ENCODE assay signal across 1 cellular context in the genomic region with DNA sequence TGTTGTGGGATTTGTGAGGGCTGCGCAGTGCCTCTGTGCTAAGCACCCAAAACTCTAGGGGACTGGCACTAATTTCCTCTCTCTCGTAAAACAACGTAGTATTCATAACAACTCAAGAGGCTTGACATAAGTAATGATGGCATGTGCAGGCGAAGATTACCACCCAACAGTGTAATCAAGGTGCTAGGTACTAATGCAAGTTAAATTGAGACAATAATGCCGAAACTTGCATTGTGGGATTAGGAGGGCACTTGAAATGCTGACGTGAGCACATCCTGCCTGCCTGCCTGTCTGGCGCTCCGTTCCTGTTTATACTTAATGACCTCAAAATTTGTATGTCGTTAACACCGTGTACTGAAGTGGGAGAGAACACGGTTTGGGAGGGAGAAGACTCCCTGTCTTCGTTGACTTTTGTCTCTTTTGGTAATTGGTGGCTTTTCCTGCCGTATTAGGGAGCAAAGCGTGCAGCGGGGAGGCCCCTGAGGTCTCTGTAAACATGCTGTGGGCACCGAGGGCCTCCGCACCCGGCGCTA.
TF ChIP-seq lines count a peak whose summit lies in the region.

No MANE protein-coding gene starts in this region.

TF ChIP-seq in GM23338, 12 proteins besides CTCF, POLR2A, EP300 and RAD21 (continued from another document):
- TF ChIP-seq, protein P1, sequence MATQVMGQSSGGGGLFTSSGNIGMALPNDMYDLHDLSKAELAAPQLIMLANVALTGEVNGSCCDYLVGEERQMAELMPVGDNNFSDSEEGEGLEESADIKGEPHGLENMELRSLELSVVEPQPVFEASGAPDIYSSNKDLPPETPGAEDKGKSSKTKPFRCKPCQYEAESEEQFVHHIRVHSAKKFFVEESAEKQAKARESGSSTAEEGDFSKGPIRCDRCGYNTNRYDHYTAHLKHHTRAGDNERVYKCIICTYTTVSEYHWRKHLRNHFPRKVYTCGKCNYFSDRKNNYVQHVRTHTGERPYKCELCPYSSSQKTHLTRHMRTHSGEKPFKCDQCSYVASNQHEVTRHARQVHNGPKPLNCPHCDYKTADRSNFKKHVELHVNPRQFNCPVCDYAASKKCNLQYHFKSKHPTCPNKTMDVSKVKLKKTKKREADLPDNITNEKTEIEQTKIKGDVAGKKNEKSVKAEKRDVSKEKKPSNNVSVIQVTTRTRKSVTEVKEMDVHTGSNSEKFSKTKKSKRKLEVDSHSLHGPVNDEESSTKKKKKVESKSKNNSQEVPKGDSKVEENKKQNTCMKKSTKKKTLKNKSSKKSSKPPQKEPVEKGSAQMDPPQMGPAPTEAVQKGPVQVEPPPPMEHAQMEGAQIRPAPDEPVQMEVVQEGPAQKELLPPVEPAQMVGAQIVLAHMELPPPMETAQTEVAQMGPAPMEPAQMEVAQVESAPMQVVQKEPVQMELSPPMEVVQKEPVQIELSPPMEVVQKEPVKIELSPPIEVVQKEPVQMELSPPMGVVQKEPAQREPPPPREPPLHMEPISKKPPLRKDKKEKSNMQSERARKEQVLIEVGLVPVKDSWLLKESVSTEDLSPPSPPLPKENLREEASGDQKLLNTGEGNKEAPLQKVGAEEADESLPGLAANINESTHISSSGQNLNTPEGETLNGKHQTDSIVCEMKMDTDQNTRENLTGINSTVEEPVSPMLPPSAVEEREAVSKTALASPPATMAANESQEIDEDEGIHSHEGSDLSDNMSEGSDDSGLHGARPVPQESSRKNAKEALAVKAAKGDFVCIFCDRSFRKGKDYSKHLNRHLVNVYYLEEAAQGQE (IDR thresholded peaks at IDR 0.05; ENCODE audit: unreplicated experiment): no peak
- TF ChIP-seq, protein P2, sequence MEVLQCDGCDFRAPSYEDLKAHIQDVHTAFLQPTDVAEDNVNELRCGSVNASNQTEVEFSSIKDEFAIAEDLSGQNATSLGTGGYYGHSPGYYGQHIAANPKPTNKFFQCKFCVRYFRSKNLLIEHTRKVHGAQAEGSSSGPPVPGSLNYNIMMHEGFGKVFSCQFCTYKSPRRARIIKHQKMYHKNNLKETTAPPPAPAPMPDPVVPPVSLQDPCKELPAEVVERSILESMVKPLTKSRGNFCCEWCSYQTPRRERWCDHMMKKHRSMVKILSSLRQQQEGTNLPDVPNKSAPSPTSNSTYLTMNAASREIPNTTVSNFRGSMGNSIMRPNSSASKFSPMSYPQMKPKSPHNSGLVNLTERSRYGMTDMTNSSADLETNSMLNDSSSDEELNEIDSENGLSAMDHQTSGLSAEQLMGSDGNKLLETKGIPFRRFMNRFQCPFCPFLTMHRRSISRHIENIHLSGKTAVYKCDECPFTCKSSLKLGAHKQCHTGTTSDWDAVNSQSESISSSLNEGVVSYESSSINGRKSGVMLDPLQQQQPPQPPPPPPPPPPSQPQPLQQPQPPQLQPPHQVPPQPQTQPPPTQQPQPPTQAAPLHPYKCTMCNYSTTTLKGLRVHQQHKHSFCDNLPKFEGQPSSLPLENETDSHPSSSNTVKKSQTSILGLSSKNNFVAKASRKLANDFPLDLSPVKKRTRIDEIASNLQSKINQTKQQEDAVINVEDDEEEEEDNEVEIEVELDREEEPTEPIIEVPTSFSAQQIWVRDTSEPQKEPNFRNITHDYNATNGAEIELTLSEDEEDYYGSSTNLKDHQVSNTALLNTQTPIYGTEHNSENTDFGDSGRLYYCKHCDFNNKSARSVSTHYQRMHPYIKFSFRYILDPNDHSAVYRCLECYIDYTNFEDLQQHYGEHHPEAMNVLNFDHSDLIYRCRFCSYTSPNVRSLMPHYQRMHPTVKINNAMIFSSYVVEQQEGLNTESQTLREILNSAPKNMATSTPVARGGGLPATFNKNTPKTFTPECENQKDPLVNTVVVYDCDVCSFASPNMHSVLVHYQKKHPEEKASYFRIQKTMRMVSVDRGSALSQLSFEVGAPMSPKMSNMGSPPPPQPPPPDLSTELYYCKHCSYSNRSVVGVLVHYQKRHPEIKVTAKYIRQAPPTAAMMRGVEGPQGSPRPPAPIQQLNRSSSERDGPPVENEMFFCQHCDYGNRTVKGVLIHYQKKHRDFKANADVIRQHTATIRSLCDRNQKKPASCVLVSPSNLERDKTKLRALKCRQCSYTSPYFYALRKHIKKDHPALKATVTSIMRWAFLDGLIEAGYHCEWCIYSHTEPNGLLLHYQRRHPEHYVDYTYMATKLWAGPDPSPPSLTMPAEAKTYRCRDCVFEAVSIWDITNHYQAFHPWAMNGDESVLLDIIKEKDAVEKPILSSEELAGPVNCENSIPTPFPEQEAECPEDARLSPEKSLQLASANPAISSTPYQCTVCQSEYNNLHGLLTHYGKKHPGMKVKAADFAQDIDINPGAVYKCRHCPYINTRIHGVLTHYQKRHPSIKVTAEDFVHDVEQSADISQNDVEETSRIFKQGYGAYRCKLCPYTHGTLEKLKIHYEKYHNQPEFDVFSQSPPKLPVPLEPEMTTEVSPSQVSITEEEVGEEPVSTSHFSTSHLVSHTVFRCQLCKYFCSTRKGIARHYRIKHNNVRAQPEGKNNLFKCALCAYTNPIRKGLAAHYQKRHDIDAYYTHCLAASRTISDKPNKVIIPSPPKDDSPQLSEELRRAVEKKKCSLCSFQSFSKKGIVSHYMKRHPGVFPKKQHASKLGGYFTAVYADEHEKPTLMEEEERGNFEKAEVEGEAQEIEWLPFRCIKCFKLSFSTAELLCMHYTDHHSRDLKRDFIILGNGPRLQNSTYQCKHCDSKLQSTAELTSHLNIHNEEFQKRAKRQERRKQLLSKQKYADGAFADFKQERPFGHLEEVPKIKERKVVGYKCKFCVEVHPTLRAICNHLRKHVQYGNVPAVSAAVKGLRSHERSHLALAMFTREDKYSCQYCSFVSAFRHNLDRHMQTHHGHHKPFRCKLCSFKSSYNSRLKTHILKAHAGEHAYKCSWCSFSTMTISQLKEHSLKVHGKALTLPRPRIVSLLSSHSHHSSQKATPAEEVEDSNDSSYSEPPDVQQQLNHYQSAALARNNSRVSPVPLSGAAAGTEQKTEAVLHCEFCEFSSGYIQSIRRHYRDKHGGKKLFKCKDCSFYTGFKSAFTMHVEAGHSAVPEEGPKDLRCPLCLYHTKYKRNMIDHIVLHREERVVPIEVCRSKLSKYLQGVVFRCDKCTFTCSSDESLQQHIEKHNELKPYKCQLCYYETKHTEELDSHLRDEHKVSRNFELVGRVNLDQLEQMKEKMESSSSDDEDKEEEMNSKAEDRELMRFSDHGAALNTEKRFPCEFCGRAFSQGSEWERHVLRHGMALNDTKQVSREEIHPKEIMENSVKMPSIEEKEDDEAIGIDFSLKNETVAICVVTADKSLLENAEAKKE (CRISPR knock-in tag; IDR thresholded peaks at IDR 0.05): no peak
- TF ChIP-seq POLR2AphosphoS5 (IDR thresholded peaks at IDR 0.05; ENCODE audit: low read depth) (no peak), EZH2 (IDR thresholded peaks at IDR 0.05; ENCODE audit: low read depth, unreplicated experiment) (no peak), STAT1 (IDR thresholded peaks at IDR 0.05; ENCODE audit: unreplicated experiment) (no peak), ZNF114 (CRISPR knock-in tag; IDR thresholded peaks at IDR 0.05) (no peak), ZNF331 (CRISPR knock-in tag; IDR thresholded peaks at IDR 0.05; ENCODE audit: low read depth) (no peak), CREB1 (CRISPR knock-in tag; IDR thresholded peaks at IDR 0.05; ENCODE audit: low read depth) (no peak), NANOG (IDR thresholded peaks at IDR 0.05; ENCODE audit: borderline replicate concordance) (no peak), EZH2phosphoT487 (IDR thresholded peaks at IDR 0.05; ENCODE audit: unreplicated experiment) (no peak)
